Comparison of ENCODE assay signal across 19 cellular contexts in the genomic region with DNA sequence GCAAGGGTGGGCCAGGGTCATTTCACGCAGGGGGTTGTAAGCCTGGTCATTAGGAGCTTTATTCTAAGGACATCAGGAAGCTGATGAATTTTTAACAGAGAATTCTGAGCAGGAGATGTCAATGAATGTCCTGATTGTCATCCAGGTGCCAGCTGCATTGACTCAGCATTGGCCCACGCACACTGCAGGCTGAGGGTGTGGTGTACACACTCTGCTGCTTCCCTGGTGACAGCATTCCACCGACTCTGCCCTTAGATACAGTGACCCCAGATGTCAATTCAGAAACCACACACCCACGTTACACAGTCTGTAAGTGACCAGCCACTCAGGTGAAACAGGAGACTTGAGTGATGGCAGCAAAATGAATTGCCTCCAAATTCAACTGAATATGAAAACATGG.
A peak's percentile ranks its signal among the peaks of the same experiment; 100 is the strongest.
DNase-seq lines count a peak whose midpoint lies in the region; ATAC-seq, FAIRE-seq and TF ChIP-seq lines count a peak whose summit lies in the region.
"Had no signal": no experiment of that assay in that cellular context is flagged by ENCODE, and none has a peak within 500 bp of the region (broad histone marks: within the 10 kb centered on the region; RNA-seq: fewer than 3 reads in every experiment).

No MANE protein-coding gene starts in this region.

- no peaks in the 10 kb centered on the region for H4K20me1 ChIP-seq in astrocyte (ENCODE audit: insufficient read depth, low read length)
- H4K20me1 ChIP-seq: BLaER1 had no signal

- TF ChIP-seq CTCF in astrocyte (IDR thresholded peaks at IDR 0.05; ENCODE audit: insufficient read depth, low read depth, low read length), result no peak
- no peak for TF ChIP-seq CTCF in pancreas (IDR thresholded peaks at IDR 0.05)

- H3K36me3 Mint-ChIP-seq in astrocyte (ENCODE audit: low read depth, unreplicated experiment), result no peaks in the 10 kb centered on the region
- H3K36me3 Mint-ChIP-seq: natural killer cell had no signal

- ATAC-seq in HG02798 (IDR thresholded peaks at IDR 0.05; ENCODE audit: poor library complexity, unreplicated experiment) (peak; percentile 81), pancreas (peak; percentile 66 to 80 (median 74)), GM19324 (IDR thresholded peaks at IDR 0.05; ENCODE audit: low FRiP score, unreplicated experiment) (no peak), HG03095 (IDR thresholded peaks at IDR 0.05; ENCODE audit: unreplicated experiment) (no peak)
- ATAC-seq: left ventricle myocardium superior, natural killer cell, T-helper 17 cell had no signal

- 31 to 41% methylated on average over 4 of the region's 4 CpGs for WGBS in pancreas, 2 donors

- no peak overlapping the region for H3K4me3 ChIP-seq in astrocyte (ENCODE audit: insufficient read depth, low read depth, low read length)
- H3K4me3 ChIP-seq in pancreas, result no peak overlapping the region
- H3K4me3 ChIP-seq: BLaER1, right lobe of liver, tibial nerve had no signal

- H3K27me3 Mint-ChIP-seq in astrocyte (ENCODE audit: low read depth, unreplicated experiment), result peaks cover 6% of the 10 kb centered on the region
- H3K27me3 Mint-ChIP-seq: T-helper 17 cell had no signal

- no peaks in the 10 kb centered on the region for H3K36me3 ChIP-seq in astrocyte (ENCODE audit: insufficient read depth, low read length)
- no peaks in the 10 kb centered on the region for H3K36me3 ChIP-seq in pancreas
- H3K36me3 ChIP-seq: BLaER1, right lobe of liver, tibial nerve had no signal

- H3K9me3 ChIP-seq in astrocyte (ENCODE audit: insufficient read depth, low read depth, low read length), result no peaks in the 10 kb centered on the region
- H3K9me3 ChIP-seq in pancreas, result no peaks in the 10 kb centered on the region
- H3K9me3 ChIP-seq: BLaER1, right lobe of liver, tibial nerve had no signal

- H3K4me1 ChIP-seq in astrocyte (ENCODE audit: insufficient read depth, low read length), result peaks cover 9% of the 10 kb centered on the region
- no peaks in the 10 kb centered on the region for H3K4me1 ChIP-seq in pancreas
- H3K4me1 ChIP-seq: BLaER1, right lobe of liver, tibial nerve had no signal

- H3K27ac ChIP-seq in astrocyte (ENCODE audit: low read depth, low read length) (no peak overlapping the region), pancreas (no peak overlapping the region)
- H3K27ac ChIP-seq: BLaER1, right lobe of liver, tibial nerve had no signal

- H3K4me1 Mint-ChIP-seq in astrocyte (ENCODE audit: low read depth, unreplicated experiment), result peaks cover 9% of the 10 kb centered on the region
- H3K4me1 Mint-ChIP-seq: natural killer cell, T-helper 17 cell had no signal

- no peak overlapping the region for H2AFZ ChIP-seq in astrocyte (ENCODE audit: low read depth, low read length)

- intact Hi-C loops in pancreas (cut with DNase I), result no loop called here

- no peak overlapping the region for H3K27ac Mint-ChIP-seq in astrocyte (ENCODE audit: unreplicated experiment)
- H3K27ac Mint-ChIP-seq: natural killer cell, T-helper 17 cell had no signal

- peak overlapping the region; percentile 16 for H3K4me2 ChIP-seq in astrocyte (ENCODE audit: low read length)
- H3K4me2 ChIP-seq: BLaER1 had no signal

- no peak overlapping the region for H3K4me3 Mint-ChIP-seq in astrocyte (ENCODE audit: unreplicated experiment)
- H3K4me3 Mint-ChIP-seq: natural killer cell, T-helper 17 cell had no signal

- H3K27me3 ChIP-seq in astrocyte (ENCODE audit: insufficient read depth, low read length) (no peaks in the 10 kb centered on the region), pancreas (no peaks in the 10 kb centered on the region)
- H3K27me3 ChIP-seq: BLaER1, right lobe of liver, tibial nerve had no signal

- no peaks in the 10 kb centered on the region for H3K79me2 ChIP-seq in astrocyte (ENCODE audit: insufficient read depth, low read length)

- H3K9ac ChIP-seq in astrocyte (ENCODE audit: low read length), result no peak overlapping the region
- H3K9ac ChIP-seq: BLaER1 had no signal

- DNase-seq in Daoy (ENCODE audit: low read depth) (peak; percentile 24), astrocyte (ENCODE audit: low read depth) (peak; percentile 29), pancreas (peak in 3 of 6 donors; percentile 16 to 28 (median 22))
- no peak for DNase-seq in activated CD4-positive, alpha-beta T cell treated with anti-CD3 and anti-CD28 coated beads for 1 hour
- DNase-seq: activated T-cell treated with anti-CD3 and anti-CD28 coated beads, Interleukin-2, amount 50 U/mL, for 1 hour; erythroblast; left ventricle myocardium superior; MV-4-11; natural killer cell; NCI-H510A; right lobe of liver; RPMI8226; stimulated activated CD4-positive, alpha-beta T cell treated with anti-CD3 and anti-CD28 coated beads, Interleukin-2, amount 100 ng/mL, for 48 hours; T-helper 17 cell had no signal

- FAIRE-seq in astrocyte (lab: Jason Lieb, UNC) (no peak), pancreas (lab: Jason Lieb, UNC) (no peak)

- H3K9me3 Mint-ChIP-seq in astrocyte (ENCODE audit: unreplicated experiment), result no peaks in the 10 kb centered on the region

Comparison
In these comparisons a context has a peak if more than half of its experiments do, and no peak if none do; other contexts are left out.
1. ATAC-seq: peak in HG02798 (single experiment) and pancreas (4 of 4); none in GM19324 (single experiment) and HG03095 (single experiment).